ENCODE assay signal across 23 cellular contexts in the genomic region with DNA sequence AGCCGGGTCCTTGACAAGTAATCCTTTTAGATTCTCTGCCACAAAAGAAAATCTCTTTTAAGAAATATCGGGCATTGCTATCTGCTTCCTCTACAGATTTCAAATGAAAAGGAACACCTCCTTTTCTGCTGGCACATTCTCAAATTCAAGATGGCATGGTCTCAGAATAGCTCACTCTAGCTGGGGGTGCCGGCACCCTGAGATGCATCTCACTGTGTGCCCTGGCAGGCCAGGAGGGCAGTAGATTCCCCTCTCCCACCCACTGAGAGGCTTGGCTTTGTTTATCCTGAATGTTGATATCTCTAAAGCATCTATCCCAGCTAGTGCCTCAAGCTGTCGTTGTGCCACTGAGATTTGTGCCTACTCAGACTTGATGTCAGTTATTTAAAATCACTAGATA.
A peak's percentile ranks its signal among the peaks of the same experiment; 100 is the strongest.
DNase-seq lines count a peak whose midpoint lies in the region; ATAC-seq and TF ChIP-seq lines count a peak whose summit lies in the region.
"Had no signal": no experiment of that assay in that cellular context is flagged by ENCODE, and none has a peak within 500 bp of the region (broad histone marks: within the 10 kb centered on the region; RNA-seq: fewer than 3 reads in every experiment).

No MANE protein-coding gene starts in this region.

- H3K27me3 ChIP-seq in gastrocnemius medialis = no peaks in the 10 kb centered on the region
- H3K27me3 ChIP-seq in MG63 = no peaks in the 10 kb centered on the region
- H3K27me3 ChIP-seq: esophagus muscularis mucosa, pancreas, right lobe of liver, tibial artery had no signal

- H3K27ac ChIP-seq in HEK293 (ENCODE audit: extremely low read depth, low read depth, low read length) (no peak overlapping the region), gastrocnemius medialis (peak overlapping the region in 3 of 4 donors; percentile 83 to 89 (median 84))
- H3K27ac ChIP-seq: esophagus muscularis mucosa, pancreas, right lobe of liver, tibial artery had no signal

- no peak overlapping the region for H3K4me3 Mint-ChIP-seq in activated naive CD8-positive, alpha-beta T cell
- no peak overlapping the region for H3K4me3 Mint-ChIP-seq in activated naive CD8-positive, alpha-beta T cell treated with anti-CD3 and anti-CD28 coated beads, Interleukin-2, amount 50 U/mL, for 24 hours
- no peak overlapping the region for H3K4me3 Mint-ChIP-seq in activated naive CD8-positive, alpha-beta T cell treated with anti-CD3 and anti-CD28 coated beads for 36 hours
- H3K4me3 Mint-ChIP-seq: activated CD8-positive, alpha-beta memory T cell treated with anti-CD3 and anti-CD28 coated beads, Interleukin-2, amount 10 ng/mL, durations not matched to agents 7 days and 5 days; activated T-helper 1 cell treated with anti-CD3 and anti-CD28 coated beads, Interleukin-12 subunit alpha, Interleukin-12 subunit beta, Interleukin-2, Interleukin-4 antibody, amounts not matched to agents 30 ng/mL and 10 ng/mL and 1 ng/mL, durations not matched to agents 14 hours and 24 hours and 36 hours; nephron progenitor cell; stimulated activated naive CD8-positive, alpha-beta T cell treated with anti-CD3 and anti-CD28 coated beads, Interleukin-15, Interleukin-2, amounts not matched to agents 100 ng/mL and 50 ng/mL, for 24 hours had no signal

- H3K4me1 Mint-ChIP-seq in activated naive CD8-positive, alpha-beta T cell (ENCODE audit: low read depth) = peaks cover 76% of the 10 kb centered on the region
- H3K4me1 Mint-ChIP-seq in activated naive CD8-positive, alpha-beta T cell treated with anti-CD3 and anti-CD28 coated beads, Interleukin-2, amount 50 U/mL, for 24 hours = peaks cover 58% of the 10 kb centered on the region
- peaks cover 66% of the 10 kb centered on the region for H3K4me1 Mint-ChIP-seq in activated naive CD8-positive, alpha-beta T cell treated with anti-CD3 and anti-CD28 coated beads for 36 hours

- no peaks in the 10 kb centered on the region for H3K9me3 ChIP-seq in HEK293 (ENCODE audit: control insufficient read depth, insufficient read depth, low read depth, low read length)
- H3K9me3 ChIP-seq in gastrocnemius medialis = no peaks in the 10 kb centered on the region
- H3K9me3 ChIP-seq in MG63 = no peaks in the 10 kb centered on the region
- H3K9me3 ChIP-seq: esophagus muscularis mucosa, pancreas, right lobe of liver, tibial artery had no signal

- peaks cover 25% of the 10 kb centered on the region for H3K4me1 ChIP-seq in HEK293 (ENCODE audit: control insufficient read depth, insufficient read depth, low read length)
- peaks cover 57 to 62% of the 10 kb centered on the region in 2 donors for H3K4me1 ChIP-seq in gastrocnemius medialis

- in situ Hi-C loops in gastrocnemius medialis (cut with MboI; ENCODE audit: low sequenced_read_pairs in 4 of 4) = loop anchor here in 2 of 4 donors (5.0 to 10.0 kb wide), 2 partner anchors 44 to 67 kb away; no protein-coding TSS in a partner anchor

- H3K4me3 ChIP-seq in HEK293 (ENCODE audit: low read depth, low read length) = no peak overlapping the region
- no peak overlapping the region for H3K4me3 ChIP-seq in gastrocnemius medialis
- no peak overlapping the region for H3K4me3 ChIP-seq in MG63
- H3K4me3 ChIP-seq: esophagus muscularis mucosa, pancreas, right lobe of liver, tibial artery had no signal

- POLR2A ChIA-PET in HEK293 (lab: Yijun Ruan, JAX) = no interaction called here

- peaks cover 6% of the 10 kb centered on the region for H3K36me3 Mint-ChIP-seq in activated naive CD8-positive, alpha-beta T cell
- H3K36me3 Mint-ChIP-seq in activated naive CD8-positive, alpha-beta T cell treated with anti-CD3 and anti-CD28 coated beads, Interleukin-2, amount 50 U/mL, for 24 hours (ENCODE audit: low read depth) = peaks cover 7% of the 10 kb centered on the region
- peaks cover 18% of the 10 kb centered on the region for H3K36me3 Mint-ChIP-seq in activated naive CD8-positive, alpha-beta T cell treated with anti-CD3 and anti-CD28 coated beads for 36 hours

- no peaks in the 10 kb centered on the region for H3K27me3 Mint-ChIP-seq in activated naive CD8-positive, alpha-beta T cell
- H3K27me3 Mint-ChIP-seq in activated naive CD8-positive, alpha-beta T cell treated with anti-CD3 and anti-CD28 coated beads, Interleukin-2, amount 50 U/mL, for 24 hours = no peaks in the 10 kb centered on the region
- no peaks in the 10 kb centered on the region for H3K27me3 Mint-ChIP-seq in activated naive CD8-positive, alpha-beta T cell treated with anti-CD3 and anti-CD28 coated beads for 36 hours
- H3K27me3 Mint-ChIP-seq: activated CD8-positive, alpha-beta memory T cell treated with anti-CD3 and anti-CD28 coated beads, Interleukin-2, amount 10 ng/mL, durations not matched to agents 7 days and 5 days; stimulated activated naive CD8-positive, alpha-beta T cell treated with anti-CD3 and anti-CD28 coated beads, Interleukin-15, Interleukin-2, amounts not matched to agents 100 ng/mL and 50 ng/mL, for 24 hours had no signal

- TF ChIP-seq POLR2A in gastrocnemius medialis (IDR thresholded peaks at IDR 0.05) = no peak

- H3K27ac Mint-ChIP-seq in activated naive CD8-positive, alpha-beta T cell = peak overlapping the region; percentile 86
- no peak overlapping the region for H3K27ac Mint-ChIP-seq in activated naive CD8-positive, alpha-beta T cell treated with anti-CD3 and anti-CD28 coated beads, Interleukin-2, amount 50 U/mL, for 24 hours
- H3K27ac Mint-ChIP-seq in activated naive CD8-positive, alpha-beta T cell treated with anti-CD3 and anti-CD28 coated beads for 36 hours = peak overlapping the region; percentile 74
- H3K27ac Mint-ChIP-seq: nephron progenitor cell had no signal

- no peak for TF ChIP-seq CTCF in HEK293 (tag by site-specific recombination; IDR thresholded peaks at IDR 0.05)
- TF ChIP-seq CTCF in gastrocnemius medialis (IDR thresholded peaks at IDR 0.05 in 4 of 5, conservative IDR thresholded peaks at IDR 0.05 in 1 of 5) = no peak

- no peaks in the 10 kb centered on the region for H3K9me3 Mint-ChIP-seq in activated naive CD8-positive, alpha-beta T cell (ENCODE audit: low read depth)
- H3K9me3 Mint-ChIP-seq in activated naive CD8-positive, alpha-beta T cell treated with anti-CD3 and anti-CD28 coated beads, Interleukin-2, amount 50 U/mL, for 24 hours = no peaks in the 10 kb centered on the region
- no peaks in the 10 kb centered on the region for H3K9me3 Mint-ChIP-seq in activated naive CD8-positive, alpha-beta T cell treated with anti-CD3 and anti-CD28 coated beads for 36 hours
- H3K9me3 Mint-ChIP-seq: activated T-helper 1 cell treated with anti-CD3 and anti-CD28 coated beads, Interleukin-12 subunit alpha, Interleukin-12 subunit beta, Interleukin-2, Interleukin-4 antibody, amounts not matched to agents 30 ng/mL and 10 ng/mL and 1 ng/mL, durations not matched to agents 14 hours and 24 hours and 36 hours; stimulated activated naive CD8-positive, alpha-beta T cell treated with anti-CD3 and anti-CD28 coated beads, Interleukin-15, Interleukin-2, amounts not matched to agents 100 ng/mL and 50 ng/mL, for 24 hours had no signal

- CTCF ChIA-PET in HEK293 (lab: Yijun Ruan, JAX) = no interaction called here

- H3K36me3 ChIP-seq in HEK293 (ENCODE audit: control insufficient read depth in 2 of 2, insufficient read depth in 1 of 2, low read length in 2 of 2) = no peaks in the 10 kb centered on the region
- H3K36me3 ChIP-seq in gastrocnemius medialis = no peaks in the 10 kb centered on the region
- no peaks in the 10 kb centered on the region for H3K36me3 ChIP-seq in MG63
- H3K36me3 ChIP-seq: pancreas, right lobe of liver had no signal

- no peak for DNase-seq in activated naive CD8-positive, alpha-beta T cell treated with anti-CD3 and anti-CD28 coated beads, Interleukin-2, amount 50 U/mL, for 24 hours
- no peak for DNase-seq in activated naive CD8-positive, alpha-beta T cell treated with anti-CD3 and anti-CD28 coated beads for 36 hours
- DNase-seq in gastrocnemius medialis = no peak
- DNase-seq in MG63 = no peak
- DNase-seq in NCI-H69 (lab: John Stamatoyannopoulos, UW) = no peak
- DNase-seq: activated CD8-positive, alpha-beta memory T cell treated with anti-CD3 and anti-CD28 coated beads, Interleukin-2, amount 10 ng/mL, durations not matched to agents 7 days and 5 days; foreskin melanocyte; GF-D8; midbrain; NCI-H2081; NCI-H446; nephron progenitor cell; pancreas; right lobe of liver; stimulated activated CD4-positive, alpha-beta T cell treated with anti-CD3 and anti-CD28 coated beads, Interleukin-15, amount 100 ng/mL, for 24 hours; tibial artery had no signal

- no peak for ATAC-seq in activated naive CD8-positive, alpha-beta T cell treated with anti-CD3 and anti-CD28 coated beads, Interleukin-2, amount 50 U/mL, for 24 hours
- ATAC-seq in gastrocnemius medialis = no peak
- no peak for ATAC-seq in HG02763 (IDR thresholded peaks at IDR 0.05; ENCODE audit: unreplicated experiment)
- ATAC-seq: activated CD8-positive, alpha-beta memory T cell treated with anti-CD3 and anti-CD28 coated beads, Interleukin-2, amount 10 ng/mL, durations not matched to agents 7 days and 5 days; Panc1; pancreas; right lobe of liver had no signal

- intact Hi-C loops in gastrocnemius medialis (cut with DNase I; ENCODE audit: low total_unique reads) = loop anchor here (10.0 kb wide), 2 partner anchors 163 to 393 kb away; a partner anchor contains a TSS

TF ChIP-seq in HEK293, 187 proteins besides CTCF, POLR2A, EP300 and RAD21 (continues in another document):
- TF ChIP-seq, protein P1, sequence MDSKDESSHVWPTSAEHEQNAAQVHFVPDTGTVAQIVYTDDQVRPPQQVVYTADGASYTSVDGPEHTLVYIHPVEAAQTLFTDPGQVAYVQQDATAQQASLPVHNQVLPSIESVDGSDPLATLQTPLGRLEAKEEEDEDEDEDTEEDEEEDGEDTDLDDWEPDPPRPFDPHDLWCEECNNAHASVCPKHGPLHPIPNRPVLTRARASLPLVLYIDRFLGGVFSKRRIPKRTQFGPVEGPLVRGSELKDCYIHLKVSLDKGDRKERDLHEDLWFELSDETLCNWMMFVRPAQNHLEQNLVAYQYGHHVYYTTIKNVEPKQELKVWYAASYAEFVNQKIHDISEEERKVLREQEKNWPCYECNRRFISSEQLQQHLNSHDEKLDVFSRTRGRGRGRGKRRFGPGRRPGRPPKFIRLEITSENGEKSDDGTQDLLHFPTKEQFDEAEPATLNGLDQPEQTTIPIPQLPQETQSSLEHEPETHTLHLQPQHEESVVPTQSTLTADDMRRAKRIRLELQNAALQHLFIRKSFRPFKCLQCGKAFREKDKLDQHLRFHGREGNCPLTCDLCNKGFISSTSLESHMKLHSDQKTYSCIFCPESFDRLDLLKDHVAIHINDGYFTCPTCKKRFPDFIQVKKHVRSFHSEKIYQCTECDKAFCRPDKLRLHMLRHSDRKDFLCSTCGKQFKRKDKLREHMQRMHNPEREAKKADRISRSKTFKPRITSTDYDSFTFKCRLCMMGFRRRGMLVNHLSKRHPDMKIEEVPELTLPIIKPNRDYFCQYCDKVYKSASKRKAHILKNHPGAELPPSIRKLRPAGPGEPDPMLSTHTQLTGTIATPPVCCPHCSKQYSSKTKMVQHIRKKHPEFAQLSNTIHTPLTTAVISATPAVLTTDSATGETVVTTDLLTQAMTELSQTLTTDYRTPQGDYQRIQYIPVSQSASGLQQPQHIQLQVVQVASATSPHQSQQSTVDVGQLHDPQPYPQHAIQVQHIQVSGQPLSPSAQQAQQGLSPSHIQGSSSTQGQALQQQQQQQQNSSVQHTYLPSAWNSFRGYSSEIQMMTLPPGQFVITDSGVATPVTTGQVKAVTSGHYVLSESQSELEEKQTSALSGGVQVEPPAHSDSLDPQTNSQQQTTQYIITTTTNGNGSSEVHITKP (tag by site-specific recombination; IDR thresholded peaks at IDR 0.05) = peak; percentile 63
